In the genomic region with DNA sequence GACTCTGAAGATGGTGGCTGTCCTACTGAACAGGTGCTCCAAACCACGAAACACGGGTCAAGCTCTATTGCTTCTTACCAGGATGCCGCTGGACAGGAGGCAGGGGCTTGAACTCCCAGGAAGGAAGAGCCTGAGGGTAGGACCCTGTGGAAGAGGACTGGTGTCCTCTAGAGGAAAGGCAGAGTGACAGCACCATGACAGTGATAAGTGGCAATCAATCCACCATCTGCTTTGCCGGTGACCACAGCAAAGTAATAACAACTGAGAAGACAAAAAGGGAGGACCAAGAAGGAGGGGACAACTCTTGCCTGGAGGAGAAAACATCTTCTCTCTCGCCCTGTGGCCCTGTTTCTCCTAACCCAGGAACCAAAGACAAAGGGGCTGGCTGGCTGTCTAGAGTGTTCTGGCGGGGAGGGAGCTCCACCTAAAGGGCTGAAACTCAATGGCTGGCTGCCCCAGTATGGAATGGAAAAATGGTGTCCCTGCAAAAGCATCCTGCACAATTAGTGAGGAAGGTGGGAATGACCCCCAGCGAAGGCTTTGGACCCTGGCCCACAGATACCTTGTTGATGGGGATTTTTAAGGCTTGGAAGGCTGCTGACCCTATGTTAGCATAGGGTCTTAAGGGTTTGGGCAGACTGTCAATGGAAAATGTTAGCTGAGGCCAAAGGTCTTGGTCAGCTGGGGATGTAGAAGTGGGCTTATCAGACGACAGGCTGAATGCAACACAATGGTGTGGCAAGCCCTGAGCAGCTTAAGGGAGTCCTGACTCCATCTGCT, we compare ENCODE assay signal across 11 cellular contexts. TPM values are rescaled to one million over a fixed set of nuclear protein-coding genes. Genes with fewer than 3 reads are reported as not detected.
DNase-seq lines count a peak whose midpoint lies in the region; ATAC-seq and TF ChIP-seq lines count a peak whose summit lies in the region.
"Had no signal": no experiment of that assay in that cellular context is flagged by ENCODE, and none has a peak within 500 bp of the region (broad histone marks: within the 10 kb centered on the region; RNA-seq: fewer than 3 reads in every experiment).

No MANE protein-coding gene starts in this region.

- peak; percentile 52 for TF ChIP-seq CTCF in DOHH2 (IDR thresholded peaks at IDR 0.05; ENCODE audit: low read depth, low read length, poor library complexity, severe bottlenecking)
- peak in 3 of 6 experiments; percentile 31 to 51 (median 49) for TF ChIP-seq CTCF in Peyer's patch (IDR thresholded peaks at IDR 0.05)

- no peak overlapping the region for H3K4ac ChIP-seq in mesendoderm (ENCODE audit: low read depth, low read length)

- DNase-seq in HT1080 (ENCODE audit: low read depth) (peak; percentile 29), amniotic epithelial cell (ENCODE audit: low read depth) (peak; percentile 6), mesendoderm (peak; percentile 85), GM23248 (no peak), Peyer's patch (no peak)
- no peak for DNase-seq in stimulated activated CD4-positive, alpha-beta T cell treated with anti-CD3 and anti-CD28 coated beads, Interleukin-15, amount 100 ng/mL, for 24 hours
- DNase-seq: aorta, NCI-H1436 treated with DMSO at 0.1 percent for 48 hours, stomach had no signal

- no peak overlapping the region for H3K18ac ChIP-seq in mesendoderm (ENCODE audit: low read length)

- no peak overlapping the region for H2AK5ac ChIP-seq in mesendoderm (ENCODE audit: low read length)

- no peaks in the 10 kb centered on the region for H3K4me1 ChIP-seq in DOHH2 (ENCODE audit: control insufficient read depth, low read length)
- H3K4me1 ChIP-seq in mesendoderm (ENCODE audit: control insufficient read depth, low read depth, low read length), result no peaks in the 10 kb centered on the region
- H3K4me1 ChIP-seq in GM23248 (ENCODE audit: insufficient read depth), result peaks cover 6% of the 10 kb centered on the region
- peaks cover 0 to 6% (median 0%) of the 10 kb centered on the region in 4 donors for H3K4me1 ChIP-seq in Peyer's patch

- H3K9ac ChIP-seq in mesendoderm (ENCODE audit: low read length) (no peak overlapping the region), GM23248 (no peak overlapping the region)

- WGBS in mesendoderm (ENCODE audit: extremely low coverage, insufficient coverage, low lambda C conversion rate), result no CpG with 5 or more reads among the region's 8 CpGs
- WGBS in GM23248 (ENCODE audit: low coverage in 1 of 2, low lambda C conversion rate in 2 of 2, missing lambda C conversion rate in 2 of 2), 2 experiments, result 80 to 84% methylated on average over 8 of the region's 8 CpGs

- H2BK15ac ChIP-seq in mesendoderm (replicated peaks; ENCODE audit: low read depth), result no peak overlapping the region

- H2BK120ac ChIP-seq in mesendoderm (ENCODE audit: low read depth, low read length), result no peak overlapping the region

- no peak overlapping the region for H2AFZ ChIP-seq in GM23248

- H3K4me3 ChIP-seq in DOHH2 (ENCODE audit: low read length), result no peak overlapping the region
- no peak overlapping the region for H3K4me3 ChIP-seq in mesendoderm (ENCODE audit: low read length)
- H3K4me3 ChIP-seq in GM23248, result no peak overlapping the region
- no peak overlapping the region for H3K4me3 ChIP-seq in Peyer's patch
- H3K4me3 ChIP-seq: stomach had no signal

- H4K20me1 ChIP-seq in DOHH2 (ENCODE audit: control insufficient read depth, insufficient read depth, low read depth, low read length) (no peaks in the 10 kb centered on the region), GM23248 (ENCODE audit: insufficient read depth) (no peaks in the 10 kb centered on the region)

- no peaks in the 10 kb centered on the region for H3K9me2 ChIP-seq in DOHH2 (replicated peaks; ENCODE audit: control insufficient read depth, low read length)
- H3K9me2 ChIP-seq in GM23248 (ENCODE audit: insufficient read depth), result no peaks in the 10 kb centered on the region

- in situ Hi-C loops in GM23248 (cut with MboI), result no loop called here

- no peaks in the 10 kb centered on the region for H3K79me1 ChIP-seq in mesendoderm (ENCODE audit: low read length)

- H3K36me3 ChIP-seq in DOHH2 (ENCODE audit: control insufficient read depth, low read length) (no peaks in the 10 kb centered on the region), mesendoderm (ENCODE audit: control insufficient read depth, insufficient read depth, low read length) (no peaks in the 10 kb centered on the region), GM23248 (ENCODE audit: low read depth) (no peaks in the 10 kb centered on the region; the same call in 1 of the 2 replicates), Peyer's patch (no peaks in the 10 kb centered on the region)
- H3K36me3 ChIP-seq: stomach had no signal

- H3K9me3 ChIP-seq in DOHH2 (ENCODE audit: control insufficient read depth, insufficient read depth, low read length) (no peaks in the 10 kb centered on the region), GM23248 (ENCODE audit: low read depth) (no peaks in the 10 kb centered on the region), Peyer's patch (no peaks in the 10 kb centered on the region)
- H3K9me3 ChIP-seq: stomach had no signal

- no peak for TF ChIP-seq POLR2A in Peyer's patch (IDR thresholded peaks at IDR 0.05)

- no peak overlapping the region for H4K5ac ChIP-seq in mesendoderm (ENCODE audit: low read length)

- H2BK5ac ChIP-seq in mesendoderm (ENCODE audit: low read length), result no peak overlapping the region

- H3F3A ChIP-seq in DOHH2 (ENCODE audit: control insufficient read depth, insufficient read depth) (no peaks in the 10 kb centered on the region), GM23248 (ENCODE audit: insufficient read depth) (no peaks in the 10 kb centered on the region)

- no peak overlapping the region for H3K27ac ChIP-seq in DOHH2 (ENCODE audit: low read depth, low read length)
- H3K27ac ChIP-seq in mesendoderm (ENCODE audit: low read depth, low read length), result no peak overlapping the region
- no peak overlapping the region for H3K27ac ChIP-seq in GM23248
- H3K27ac ChIP-seq in Peyer's patch, result peak overlapping the region in 1 of 4 donors; percentile 85

- no peak for ATAC-seq in GM21515 (IDR thresholded peaks at IDR 0.05; ENCODE audit: unreplicated experiment)

- no peaks in the 10 kb centered on the region for H3K27me3 ChIP-seq in DOHH2 (ENCODE audit: control insufficient read depth, low read length)
- no peaks in the 10 kb centered on the region for H3K27me3 ChIP-seq in mesendoderm (ENCODE audit: insufficient read depth, low read length, poor library complexity)
- no peaks in the 10 kb centered on the region for H3K27me3 ChIP-seq in GM23248 (replicated peaks; ENCODE audit: insufficient read depth)
- H3K27me3 ChIP-seq in Peyer's patch, result no peaks in the 10 kb centered on the region
- H3K27me3 ChIP-seq: stomach had no signal

- H3K56ac ChIP-seq in mesendoderm (ENCODE audit: low read length), result no peak overlapping the region

- no peaks in the 10 kb centered on the region for H3K79me2 ChIP-seq in DOHH2 (ENCODE audit: control insufficient read depth, low read length)
- H3K79me2 ChIP-seq in mesendoderm (ENCODE audit: control insufficient read depth, insufficient read depth, low read length), result no peaks in the 10 kb centered on the region
- H3K79me2 ChIP-seq in GM23248 (ENCODE audit: insufficient read depth), result no peaks in the 10 kb centered on the region

- H4K8ac ChIP-seq in mesendoderm (ENCODE audit: low read depth, low read length), result no peak overlapping the region

- no peak overlapping the region for H3K23ac ChIP-seq in mesendoderm (ENCODE audit: low read length)

- no peak overlapping the region for H3K4me2 ChIP-seq in DOHH2 (ENCODE audit: low read length)
- no peak overlapping the region for H3K4me2 ChIP-seq in mesendoderm (ENCODE audit: low read length)
- no peak overlapping the region for H3K4me2 ChIP-seq in GM23248 (ENCODE audit: unreplicated experiment)

RNA-seq across cellular contexts. Expression of gene PROC, which starts 35.4 kb away (rescaled TPM):
- total RNA-seq in HT1080 (2014; rRNA removed; shearing (Covaris generic)), result not detected in 2 replicates
- not detected in 2 replicates for polyA plus RNA-seq in HT1080 (2015; cell fraction: cytosol; rRNA removed)
- not detected in 2 replicates for polyA plus RNA-seq in HT1080 (2015; cell fraction: nucleus; rRNA removed)
- 0.11 TPM for polyA plus RNA-seq in mesendoderm (2013, experiment 1 of 2)
- polyA plus RNA-seq in mesendoderm (2013, experiment 2 of 2), result 0.15 TPM
- not detected in 2 replicates for total RNA-seq in GM23248 (2014; rRNA removed; shearing (Covaris generic))
- not detected in 2 replicates for polyA plus RNA-seq in GM23248 (2016; fragmentation: Nextera tagmentation; extraction: Ambion mirVana)
- total RNA-seq in Peyer's patch, result 1 to 10 TPM in 3 of 4 donors, not detected in 1; 1.3 to 6.3 (median 1.6) TPM

Comparison
In these comparisons a context has a peak if more than half of its experiments do, and no peak if none do; other contexts are left out.
1. DNase-seq: peak in HT1080 (single experiment), amniotic epithelial cell (single experiment) and mesendoderm (single experiment); none in GM23248 (single experiment), stimulated activated CD4-positive, alpha-beta T cell treated with anti-CD3 and anti-CD28 coated beads, Interleukin-15, amount 100 ng/mL, for 24 hours (single experiment) and Peyer's patch (0 of 3).